Comparison of ENCODE assay signal across 1 cellular context in the genomic region with DNA sequence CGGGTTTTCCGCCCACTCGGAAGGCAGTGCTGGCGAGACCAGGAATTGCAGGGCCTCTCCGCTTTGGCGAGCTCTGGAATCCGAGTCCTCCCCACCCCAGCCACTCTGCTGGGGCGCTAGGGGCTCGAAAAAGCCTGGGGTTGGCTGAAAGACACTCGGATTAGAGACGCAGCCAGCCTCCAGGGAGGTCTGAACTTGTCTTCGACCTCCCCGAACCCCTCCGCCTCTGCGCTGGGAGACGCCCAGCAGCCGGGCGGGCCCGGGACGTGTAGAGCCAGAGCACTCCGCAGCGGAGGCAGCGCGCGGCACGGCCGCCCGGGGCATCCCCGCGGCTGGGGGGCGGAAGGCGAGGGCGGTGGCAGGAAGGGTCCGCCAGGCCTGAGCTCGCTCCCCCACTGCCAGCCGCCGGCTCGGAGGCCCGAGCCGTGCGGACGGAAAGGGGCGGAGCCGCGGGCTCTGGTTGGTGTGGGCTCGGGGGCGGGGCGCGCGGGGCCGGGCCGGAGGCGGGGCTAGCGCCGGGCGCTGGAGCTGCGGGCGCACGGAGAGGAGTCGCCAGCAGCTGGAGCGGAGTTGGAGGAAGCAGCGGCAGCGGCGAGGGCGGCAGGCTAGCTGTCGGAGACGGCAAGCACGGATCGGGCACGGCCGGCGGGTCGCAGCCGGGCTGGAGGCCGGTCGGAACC.
A peak's percentile ranks its signal among the peaks of the same experiment; 100 is the strongest.
TF ChIP-seq lines count a peak whose summit lies in the region.

A gene (plus strand): TSS at position 549 of the 680 bp plus-strand sequence. CDS start 10,920 bp downstream, outside the sequence.

TF ChIP-seq in SK-N-SH, 30 proteins besides CTCF, POLR2A, EP300 and RAD21 (continued from another document):
- TF ChIP-seq, protein P1, sequence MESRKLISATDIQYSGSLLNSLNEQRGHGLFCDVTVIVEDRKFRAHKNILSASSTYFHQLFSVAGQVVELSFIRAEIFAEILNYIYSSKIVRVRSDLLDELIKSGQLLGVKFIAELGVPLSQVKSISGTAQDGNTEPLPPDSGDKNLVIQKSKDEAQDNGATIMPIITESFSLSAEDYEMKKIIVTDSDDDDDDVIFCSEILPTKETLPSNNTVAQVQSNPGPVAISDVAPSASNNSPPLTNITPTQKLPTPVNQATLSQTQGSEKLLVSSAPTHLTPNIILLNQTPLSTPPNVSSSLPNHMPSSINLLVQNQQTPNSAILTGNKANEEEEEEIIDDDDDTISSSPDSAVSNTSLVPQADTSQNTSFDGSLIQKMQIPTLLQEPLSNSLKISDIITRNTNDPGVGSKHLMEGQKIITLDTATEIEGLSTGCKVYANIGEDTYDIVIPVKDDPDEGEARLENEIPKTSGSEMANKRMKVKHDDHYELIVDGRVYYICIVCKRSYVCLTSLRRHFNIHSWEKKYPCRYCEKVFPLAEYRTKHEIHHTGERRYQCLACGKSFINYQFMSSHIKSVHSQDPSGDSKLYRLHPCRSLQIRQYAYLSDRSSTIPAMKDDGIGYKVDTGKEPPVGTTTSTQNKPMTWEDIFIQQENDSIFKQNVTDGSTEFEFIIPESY (IDR thresholded peaks at IDR 0.05; ENCODE audit: borderline replicate concordance, low read depth): no peak
- TF ChIP-seq GATA2 (CRISPR knock-in tag; IDR thresholded peaks at IDR 0.05) (no peak), FOSL2 (IDR thresholded peaks at IDR 0.05; ENCODE audit: borderline replicate concordance, low read depth) (no peak), MXI1 (IDR thresholded peaks at IDR 0.05; ENCODE audit: low read depth, low read length) (peak; percentile 57; the same call in 1 of the 2 replicates), YY1 (IDR thresholded peaks at IDR 0.05; ENCODE audit: low read depth) (peak; percentile 39; the same call in 1 of the 2 replicates), EZH2phosphoT487 (IDR thresholded peaks at IDR 0.05; ENCODE audit: borderline replicate concordance, low read depth) (no peak), FOXJ3 (CRISPR knock-in tag; IDR thresholded peaks at IDR 0.05) (no peak), CHD2 (IDR thresholded peaks at IDR 0.05; ENCODE audit: low read length, partially characterized antibody) (no peak), TAF1 (IDR thresholded peaks at IDR 0.05; ENCODE audit: borderline replicate concordance, low read depth, low read length) (peak; percentile 88), ELF1 (IDR thresholded peaks at IDR 0.05) (no peak)
- TF ChIP-seq, protein P2, sequence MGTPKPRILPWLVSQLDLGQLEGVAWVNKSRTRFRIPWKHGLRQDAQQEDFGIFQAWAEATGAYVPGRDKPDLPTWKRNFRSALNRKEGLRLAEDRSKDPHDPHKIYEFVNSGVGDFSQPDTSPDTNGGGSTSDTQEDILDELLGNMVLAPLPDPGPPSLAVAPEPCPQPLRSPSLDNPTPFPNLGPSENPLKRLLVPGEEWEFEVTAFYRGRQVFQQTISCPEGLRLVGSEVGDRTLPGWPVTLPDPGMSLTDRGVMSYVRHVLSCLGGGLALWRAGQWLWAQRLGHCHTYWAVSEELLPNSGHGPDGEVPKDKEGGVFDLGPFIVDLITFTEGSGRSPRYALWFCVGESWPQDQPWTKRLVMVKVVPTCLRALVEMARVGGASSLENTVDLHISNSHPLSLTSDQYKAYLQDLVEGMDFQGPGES (IDR thresholded peaks at IDR 0.05; ENCODE audit: low read depth, low read length): no peak
- TF ChIP-seq, protein P3, sequence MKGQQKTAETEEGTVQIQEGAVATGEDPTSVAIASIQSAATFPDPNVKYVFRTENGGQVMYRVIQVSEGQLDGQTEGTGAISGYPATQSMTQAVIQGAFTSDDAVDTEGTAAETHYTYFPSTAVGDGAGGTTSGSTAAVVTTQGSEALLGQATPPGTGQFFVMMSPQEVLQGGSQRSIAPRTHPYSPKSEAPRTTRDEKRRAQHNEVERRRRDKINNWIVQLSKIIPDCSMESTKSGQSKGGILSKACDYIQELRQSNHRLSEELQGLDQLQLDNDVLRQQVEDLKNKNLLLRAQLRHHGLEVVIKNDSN (IDR thresholded peaks at IDR 0.05; ENCODE audit: borderline replicate concordance, low read depth): no peak
